In the genomic region with DNA sequence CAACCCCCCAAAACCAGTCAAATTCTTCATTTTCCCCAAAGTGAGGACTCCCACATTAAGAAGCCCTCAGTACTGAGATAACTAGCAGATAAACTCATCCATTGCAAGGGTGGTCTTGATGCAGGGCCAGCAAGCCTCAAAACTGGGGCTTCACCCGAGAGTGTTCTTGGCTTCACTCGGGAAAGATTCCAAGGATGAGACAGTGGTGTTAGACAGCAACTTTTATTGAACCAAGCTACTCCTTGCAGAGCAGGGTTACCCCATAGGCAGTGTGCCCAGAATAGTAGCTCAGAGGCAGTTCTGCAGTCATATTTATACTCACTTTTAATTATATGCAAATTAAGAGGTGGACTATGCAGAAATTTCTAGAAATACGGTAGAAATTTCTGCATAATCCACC, we compare ENCODE assay signal across 25 cellular contexts. TPM values are rescaled to one million over a fixed set of nuclear protein-coding genes. Genes with fewer than 3 reads are reported as not detected.
DNase-seq lines count a peak whose midpoint lies in the region; ATAC-seq, FAIRE-seq and TF ChIP-seq lines count a peak whose summit lies in the region.
"Had no signal": no experiment of that assay in that cellular context is flagged by ENCODE, and none has a peak within 500 bp of the region (broad histone marks: within the 10 kb centered on the region; RNA-seq: fewer than 3 reads in every experiment).

No MANE protein-coding gene starts in this region.

- no peaks in the 10 kb centered on the region for H3K9me2 ChIP-seq in OCI-LY7 (ENCODE audit: insufficient read depth, low read length)
- H3K9me2 ChIP-seq: SK-N-SH had no signal

- CTCF ChIA-PET in OCI-LY7 (lab: Charles Lee; ENCODE audit: unreplicated experiment): no interaction called here

- H3K4me2 ChIP-seq in BLaER1 (0 out of 2 replicates have a peak overlapping the region, but pooled peaks have one; percentile 75), OCI-LY7 (ENCODE audit: low read length) (peak overlapping the region; percentile 79; the same call in 1 of the 2 replicates)
- H3K4me2 ChIP-seq: A549, SK-N-SH had no signal

- H3K27ac Mint-ChIP-seq in naive B cell: peak overlapping the region; percentile 92 to 100 (median 100)

- POLR2A ChIA-PET in OCI-LY7 (lab: Charles Lee): interaction anchor here (1.2 to 1.5 kb wide), 2 partner anchors 11 to 12 kb away, joined by 5 to 6 read pairs; no protein-coding TSS in a partner anchor

- no peak overlapping the region for H3K9ac ChIP-seq in BLaER1
- H3K9ac ChIP-seq: SK-N-SH had no signal

- ATAC-seq in naive B cell (ENCODE audit: low read depth in 2 of 2): no peak
- no peak for ATAC-seq in GM19397 (IDR thresholded peaks at IDR 0.05; ENCODE audit: unreplicated experiment)
- ATAC-seq: A549 had no signal

- H3K36me3 Mint-ChIP-seq in naive B cell: peaks cover 0 to 10% of the 10 kb centered on the region in 2 donors

- no peak overlapping the region for H2AFZ ChIP-seq in OCI-LY7 (ENCODE audit: low read length)

- peaks cover 0 to 15% (median 9%) of the 10 kb centered on the region in 7 donors for H3K9me3 Mint-ChIP-seq in naive B cell

- H3K36me3 ChIP-seq in BLaER1: no peaks in the 10 kb centered on the region
- no peaks in the 10 kb centered on the region for H3K36me3 ChIP-seq in OCI-LY7 (ENCODE audit: insufficient read depth, low read length)
- H3K36me3 ChIP-seq: MG63 had no signal

- H3K4me3 ChIP-seq in BLaER1 (no peak overlapping the region), OCI-LY7 (ENCODE audit: low read depth, low read length, poor library complexity, severe bottlenecking) (no peak overlapping the region)
- H3K4me3 ChIP-seq: A549, MG63 had no signal

- no peaks in the 10 kb centered on the region for H3K27me3 Mint-ChIP-seq in naive B cell

- H3K9me3 ChIP-seq in BLaER1: peaks cover 15% of the 10 kb centered on the region
- H3K9me3 ChIP-seq in OCI-LY7 (ENCODE audit: low read length): no peaks in the 10 kb centered on the region
- H3K9me3 ChIP-seq: A549, MG63, SK-N-SH had no signal

- TF ChIP-seq CTCF in OCI-LY7 (conservative IDR thresholded peaks at IDR 0.05; ENCODE audit: low read length): no peak

- peak overlapping the region in 4 of 8 donors; percentile 26 to 89 (median 70) for H3K4me3 Mint-ChIP-seq in naive B cell

- DNase-seq in GM12891 (ENCODE audit: insufficient read length, low spot score) (no peak), OCI-LY7 (ENCODE audit: low spot score) (no peak), naive B cell (no peak), superior temporal gyrus (ENCODE audit: extremely low spot score) (no peak), iPS-NIHi11 (ENCODE audit: low spot score) (no peak), NCI-H1417 treated with DMSO at 0.1 percent for 48 hours (lab: John Stamatoyannopoulos, UW) (no peak)
- DNase-seq: C1 segment of cervical spinal cord; COR-L47; MG63; NCI-H1092; NCI-H146; NCI-H2081; NCI-H2171 treated with DMSO at 0.1 percent for 48 hours; NCI-H748 treated with DMSO at 0.1 percent for 48 hours; NK-92 treated with Interleukin-12 subunit alpha and Interleukin-12 subunit beta, amount 100 ng/mL, for 24 hours; OCI-M1; SHP77; SK-N-SH had no signal

- no peaks in the 10 kb centered on the region for H3K79me2 ChIP-seq in OCI-LY7 (ENCODE audit: insufficient read depth, low read depth, low read length)

- peak; percentile 97 for TF ChIP-seq POLR2A in GM12891 (IDR thresholded peaks at IDR 0.05; ENCODE audit: low read depth, low read length)

- no peaks in the 10 kb centered on the region for H4K20me1 ChIP-seq in BLaER1
- H4K20me1 ChIP-seq in OCI-LY7 (ENCODE audit: insufficient read depth, low read length): no peaks in the 10 kb centered on the region

- intact Hi-C loops in OCI-LY7 (cut with micrococcal nuclease; ENCODE audit: unreplicated experiment): loop anchor here (5.0 to 10.0 kb wide), 3 partner anchors 184 to 377 kb away; a partner anchor contains a TSS

- H3K4me1 ChIP-seq in BLaER1: peaks cover 35% of the 10 kb centered on the region
- H3K4me1 ChIP-seq in OCI-LY7 (ENCODE audit: insufficient read depth, low read length, poor library complexity, severe bottlenecking): peaks cover 56% of the 10 kb centered on the region
- H3K4me1 ChIP-seq: A549 had no signal

- H3K27ac ChIP-seq in BLaER1: no peak overlapping the region
- H3K27ac ChIP-seq in OCI-LY7 (ENCODE audit: low read depth, low read length, poor library complexity, severe bottlenecking): no peak overlapping the region
- H3K27ac ChIP-seq: A549 had no signal

- FAIRE-seq in GM12891 (lab: Jason Lieb, UNC): no peak
- FAIRE-seq: A549, G401.6, H1 had no signal

- BruUV-seq in OCI-LY7 (replicated peaks; lab: Mats Ljungman, UMichigan): no TSS peak

- H3K27me3 ChIP-seq in BLaER1: no peaks in the 10 kb centered on the region
- H3K27me3 ChIP-seq: MG63 had no signal

- H3K4me1 Mint-ChIP-seq in naive B cell: peaks cover 52 to 65% (median 56%) of the 10 kb centered on the region in 3 donors

TF ChIP-seq in GM12891, 5 proteins besides CTCF, POLR2A, EP300 and RAD21:
- TF ChIP-seq POU2F2 (IDR thresholded peaks at IDR 0.05; ENCODE audit: low read depth, low read length) (no peak; the same call in none of the 2 replicates), POLR2AphosphoS5 (IDR thresholded peaks at IDR 0.05; ENCODE audit: low read depth, low read length) (peak; percentile 93), TAF1 (IDR thresholded peaks at IDR 0.05; ENCODE audit: low read depth, low read length) (0 out of 2 replicates have a peak, but pooled peaks have one; percentile 35)

RNA-seq across cellular contexts. Expression of a gene that starts 15.8 kb away (rescaled TPM):
- 1,375 TPM for polyA plus RNA-seq in GM12891 (2012; ENCODE audit: low read depth, missing spikeins)
- 0.79 and 1.6 TPM in 2 replicates for total RNA-seq in OCI-LY7 (2014; rRNA removed; shearing (Covaris generic))
- 31.2 and 32.3 TPM in 2 replicates for total RNA-seq in OCI-LY7 (2022)
- polyA plus RNA-seq in naive B cell (ENCODE audit: low read depth in 6 of 6): 1,000 to 10,000 TPM in 2 of 6 donors, 100 to 1,000 TPM in 4; 309 to 1,253 (median 783) TPM
- total RNA-seq: H1, NCI-H460, RPMI7951 had no signal
- polyA plus RNA-seq: A549, SK-N-SH had no signal

RNA-seq across cellular contexts. Expression of a gene that starts 31.7 kb away (rescaled TPM):
- polyA plus RNA-seq in GM12891 (2012; ENCODE audit: low read depth, missing spikeins): 1,438 TPM
- total RNA-seq in OCI-LY7 (2014; rRNA removed; shearing (Covaris generic)): 132 and 156 TPM in 2 replicates
- total RNA-seq in OCI-LY7 (2022): 98.1 and 111 TPM in 2 replicates
- 1,000 to 10,000 TPM; 2,451 to 5,170 (median 4,939) TPM for polyA plus RNA-seq in naive B cell (ENCODE audit: low read depth in 6 of 6)
- polyA plus RNA-seq: A549, SK-N-SH had no signal

RNA-seq across cellular contexts. Expression of a gene that starts 45.1 kb away (rescaled TPM):
- polyA plus RNA-seq in GM12891 (2012; ENCODE audit: low read depth, missing spikeins): 616 TPM
- total RNA-seq in OCI-LY7 (2014; rRNA removed; shearing (Covaris generic)): 1.2 and 10.5 TPM in 2 replicates
- 16.5 and 20.9 TPM in 2 replicates for total RNA-seq in OCI-LY7 (2022)
- polyA plus RNA-seq in naive B cell (ENCODE audit: low read depth in 6 of 6): 1,000 to 10,000 TPM in 5 of 6 donors, 100 to 1,000 TPM in 1; 140 to 2,258 (median 1,433) TPM
- total RNA-seq: RPMI7951 had no signal
- polyA plus RNA-seq: A549, SK-N-SH had no signal
